8 cellular contexts compared by ENCODE assay signal in genomic region chr17:75271233-75271954, GRCh38. TPM values are rescaled to one million over a fixed set of nuclear protein-coding genes. Genes with fewer than 3 reads are reported as not detected.
DNase-seq lines count a peak whose midpoint lies in the region; ATAC-seq and TF ChIP-seq lines count a peak whose summit lies in the region.

No MANE protein-coding gene starts in this region.

- no peak for TF ChIP-seq POLR2A in testis (IDR thresholded peaks at IDR 0.05)

- TF ChIP-seq CTCF in RWPE1 (conservative IDR thresholded peaks at IDR 0.05; ENCODE audit: low read depth): peak; percentile 97
- TF ChIP-seq CTCF in omental fat pad (IDR thresholded peaks at IDR 0.05): peak in 2 of 3 donors; percentile 62 to 94
- TF ChIP-seq CTCF in testis (IDR thresholded peaks at IDR 0.05): peak; percentile 71 to 99 (median 94)

- intact Hi-C loops in testis (cut with DNase I; ENCODE audit: low total_unique reads): no loop called here

- H3K4me3 ChIP-seq in HUES48 (ENCODE audit: low read depth, low read length): peak overlapping the region; percentile 94
- peak overlapping the region; percentile 73 to 78 for H3K4me3 ChIP-seq in testis

- peak overlapping the region; percentile 68; the same call in 1 of the 2 replicates for H3K9ac ChIP-seq in HUES48 (ENCODE audit: low read depth, low read length)

- CTCF ChIA-PET in RWPE1 (lab: Yijun Ruan, JAX): interaction anchor here (0.5 to 3.3 kb wide), 7 partner anchors 10 to 362 kb away, joined by 3 to 20 read pairs (median 5); partner anchors contain the start of genes GGA3, MRPS7 and SLC25A19

- H3K4me1 ChIP-seq in HUES48 (ENCODE audit: control insufficient read depth, insufficient read depth, low read length) (peaks cover 5% of the 10 kb centered on the region; the same call in 1 of the 2 replicates), testis (peaks cover 16% of the 10 kb centered on the region)

- H3K27ac ChIP-seq in HUES48 (ENCODE audit: low read depth, low read length) (no peak overlapping the region), RWPE1 (peak overlapping the region; percentile 89), testis (peak overlapping the region; percentile 55 to 86)

- peaks cover 28% of the 10 kb centered on the region for H3K36me3 ChIP-seq in HUES48 (ENCODE audit: control insufficient read depth, insufficient read depth, low read length)
- H3K36me3 ChIP-seq in testis (ENCODE audit: low read depth, missing control alignments): no peaks in the 10 kb centered on the region

- POLR2A ChIA-PET in RWPE1 (lab: Yijun Ruan, JAX; ENCODE audit: low non-redundant PET): interaction anchor here (0.6 to 2.1 kb wide), 4 partner anchors 10 to 382 kb away, joined by 3 to 16 read pairs (median 6); partner anchors contain the start of genes GGA3, MRPS7 and SLC25A19

- WGBS in testis, 2 donors: 0 to 1% methylated on average over 15 to 58 of the region's 74 CpGs

- ATAC-seq in GM21367 (IDR thresholded peaks at IDR 0.05; ENCODE audit: unreplicated experiment) (peak; percentile 50), omental fat pad (ENCODE audit: low FRiP score) (peak; percentile 86)

- H3K9me3 ChIP-seq in HUES48 (ENCODE audit: control insufficient read depth, insufficient read depth, low read length) (no peaks in the 10 kb centered on the region), testis (no peaks in the 10 kb centered on the region)

- DNase-seq in D341Med (ENCODE audit: low spot score): peak; percentile 100
- peak; percentile 89 for DNase-seq in RWPE1 (ENCODE audit: low spot score)
- peak; percentile 87 for DNase-seq in activated gamma-delta T cell treated with Interleukin-2 at 50 U/mL for 16 hours
- peak; percentile 70 for DNase-seq in globus pallidus (ENCODE audit: low spot score)
- DNase-seq in omental fat pad (ENCODE audit: low spot score): no peak
- peak; percentile 84 for DNase-seq in testis

- H3K27me3 ChIP-seq in HUES48 (ENCODE audit: control insufficient read depth, insufficient read depth, low read length) (no peaks in the 10 kb centered on the region), testis (no peaks in the 10 kb centered on the region)

RNA-seq across cellular contexts. Expression of gene MIF4GD, which starts 0.4 kb away (rescaled TPM):
- total RNA-seq in omental fat pad (10 to 100 TPM; 22.9 to 30.3 (median 24.3) TPM), testis (10 to 100 TPM; 34.5 to 35.3 TPM)
- 37.1 TPM for polyA plus RNA-seq in testis (ENCODE audit: insufficient read depth, low read depth, low replicate concordance)

RNA-seq across cellular contexts. Expression of gene MRPS7, which starts 9.7 kb away (rescaled TPM):
- total RNA-seq in omental fat pad (10 to 100 TPM; 27.1 to 48.3 (median 38.4) TPM), testis (10 to 100 TPM; 53.3 to 72.9 TPM)
- polyA plus RNA-seq in testis (ENCODE audit: insufficient read depth, low read depth, low replicate concordance): 83.5 TPM

RNA-seq across cellular contexts. Expression of gene GGA3, which starts 10.0 kb away (rescaled TPM):
- 10 to 100 TPM; 22.3 to 36.3 (median 30.5) TPM for total RNA-seq in omental fat pad
- total RNA-seq in testis: 10 to 100 TPM; 46.8 to 50.2 TPM
- polyA plus RNA-seq in testis (ENCODE audit: insufficient read depth, low read depth, low replicate concordance): 42.9 TPM

RNA-seq across cellular contexts. Expression of gene SLC25A19, which starts 17.8 kb away (rescaled TPM):
- total RNA-seq in omental fat pad (10 to 100 TPM; 14.2 to 30.4 (median 19.5) TPM), testis (10 to 100 TPM; 34.3 to 44.6 TPM)
- 98.0 TPM for polyA plus RNA-seq in testis (ENCODE audit: insufficient read depth, low read depth, low replicate concordance)
